8 cellular contexts compared by ENCODE assay signal in the genomic region with DNA sequence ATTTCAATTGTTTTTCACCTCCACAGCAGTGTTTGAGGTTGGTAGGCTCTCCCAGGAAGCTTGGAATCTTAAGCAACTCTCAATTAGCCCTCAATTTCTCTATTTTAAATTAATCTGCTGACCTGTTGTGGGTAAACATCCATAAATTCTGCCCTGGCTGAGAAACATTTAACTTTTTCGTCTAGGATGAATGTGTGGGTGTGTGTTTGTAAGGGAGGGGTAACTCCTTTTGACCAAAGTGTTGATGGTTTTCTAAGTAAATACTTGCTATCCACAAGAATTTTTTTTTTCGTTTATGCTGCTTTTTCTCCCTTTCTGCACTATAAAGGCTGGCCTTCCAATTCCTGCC. TPM values are rescaled to one million over a fixed set of nuclear protein-coding genes. Genes with fewer than 3 reads are reported as not detected.
A peak's percentile ranks its signal among the peaks of the same experiment; 100 is the strongest.
DNase-seq lines count a peak whose midpoint lies in the region; TF ChIP-seq lines count a peak whose summit lies in the region.

No MANE protein-coding gene starts in this region.

- peak overlapping the region; percentile 67 for H3K9ac ChIP-seq in ES-I3 (ENCODE audit: low read depth, low read length)
- H3K9ac ChIP-seq in fibroblast of lung (ENCODE audit: insufficient read depth, low read length): peak overlapping the region; percentile 93

- H3K27me3 Mint-ChIP-seq in progenitor cell of endocrine pancreas: no peaks in the 10 kb centered on the region

- peak overlapping the region; percentile 99 for H3K27ac Mint-ChIP-seq in progenitor cell of endocrine pancreas

- H3K27ac ChIP-seq in SJSA1: no peak overlapping the region; the same call in 1 of the 2 replicates
- peak overlapping the region; percentile 86 for H3K27ac ChIP-seq in fibroblast of lung (ENCODE audit: insufficient read depth, low read length)

- peaks cover 22% of the 10 kb centered on the region for H3K4me1 Mint-ChIP-seq in progenitor cell of endocrine pancreas (ENCODE audit: low read depth)

- H3K79me2 ChIP-seq in fibroblast of lung (ENCODE audit: control insufficient read depth, insufficient read depth, low read length): peaks cover 51% of the 10 kb centered on the region

- H3K36me3 Mint-ChIP-seq in progenitor cell of endocrine pancreas (ENCODE audit: insufficient read depth): peaks cover 7% of the 10 kb centered on the region

- TF ChIP-seq CTCF in fibroblast of lung (conservative IDR thresholded peaks at IDR 0.05 in 1 of 2, IDR thresholded peaks at IDR 0.05 in 1 of 2; ENCODE audit: low read depth in 1 of 2, low read length in 2 of 2) (no peak), progenitor cell of endocrine pancreas (IDR thresholded peaks at IDR 0.05; ENCODE audit: unreplicated experiment) (no peak)

- H3K9me3 ChIP-seq in ES-I3 (ENCODE audit: control insufficient read depth, insufficient read depth, low read length) (no peaks in the 10 kb centered on the region), SJSA1 (replicated peaks) (no peaks in the 10 kb centered on the region), fibroblast of lung (ENCODE audit: control insufficient read depth, insufficient read depth, low read depth, low read length) (no peaks in the 10 kb centered on the region)

- H3K4me1 ChIP-seq in ES-I3 (ENCODE audit: insufficient read depth, low read length) (no peaks in the 10 kb centered on the region; the same call in 1 of the 2 replicates), SJSA1 (replicated peaks) (peaks cover 16% of the 10 kb centered on the region), fibroblast of lung (ENCODE audit: control insufficient read depth, extremely low read depth, insufficient read depth, low read length) (peaks cover 5% of the 10 kb centered on the region)

- peak overlapping the region; percentile 84 for H3K4me2 ChIP-seq in fibroblast of lung (ENCODE audit: extremely low read depth, insufficient read depth, low read length)

- no peaks in the 10 kb centered on the region for H3K9me3 Mint-ChIP-seq in progenitor cell of endocrine pancreas (ENCODE audit: low read depth)

- H3K27me3 ChIP-seq in SJSA1 (replicated peaks) (no peaks in the 10 kb centered on the region), fibroblast of lung (ENCODE audit: control insufficient read depth, insufficient read depth, low read length) (no peaks in the 10 kb centered on the region)

- DNase-seq in SJSA1 (ENCODE audit: low read depth in 1 of 2, low spot score in 2 of 2) (no peak), fibroblast of lung (ENCODE audit: low read depth in 2 of 2) (peak; percentile 18 to 33), progenitor cell of endocrine pancreas (ENCODE audit: low spot score, unreplicated experiment) (no peak), DMS 273 treated with DMSO at 0.1 percent for 48 hours (lab: John Stamatoyannopoulos, UW) (no peak), NCI-H1436 (lab: John Stamatoyannopoulos, UW) (no peak), HuH-7.5 (ENCODE audit: low spot score) (no peak), activated gamma-delta T cell treated with Interleukin-2 at 50 U/mL for 16 hours (no peak)

- H3K4me3 ChIP-seq in SJSA1 (peak overlapping the region; percentile 71), fibroblast of lung (replicated peaks in 1 of 4; ENCODE audit: control extremely low read depth in 1 of 4, insufficient read depth in 1 of 4, low read depth in 3 of 4, low read length in 4 of 4) (peak overlapping the region; percentile 62 to 96 (median 84))

- peak overlapping the region; percentile 92 for H3K4me3 Mint-ChIP-seq in progenitor cell of endocrine pancreas (ENCODE audit: low read depth)

- no peaks in the 10 kb centered on the region for H4K20me1 ChIP-seq in fibroblast of lung (ENCODE audit: control insufficient read depth, extremely low read depth, insufficient read depth, low read length)

- peaks cover 7% of the 10 kb centered on the region; the same call in 1 of the 2 replicates for H3K36me3 ChIP-seq in ES-I3 (ENCODE audit: insufficient read depth, low read length)
- peaks cover 18% of the 10 kb centered on the region for H3K36me3 ChIP-seq in SJSA1
- no peaks in the 10 kb centered on the region for H3K36me3 ChIP-seq in fibroblast of lung (ENCODE audit: control insufficient read depth, insufficient read depth, low read length)

- H2AFZ ChIP-seq in fibroblast of lung (ENCODE audit: low read length): peak overlapping the region; percentile 55

RNA-seq across cellular contexts. Expression of gene PPP3CB, which starts 1.0 kb away (rescaled TPM):
- total RNA-seq in SJSA1 (2014; rRNA removed; shearing (Covaris generic)): 25.1 and 42.6 TPM in 2 replicates
- total RNA-seq in fibroblast of lung: 21.3 and 27.1 TPM in 2 replicates
- 34.1 and 38.8 TPM in 2 replicates for polyA plus RNA-seq in fibroblast of lung
- polyA plus RNA-seq in fibroblast of lung (2012): 45.6 and 54.6 TPM in 2 replicates
- polyA minus RNA-seq in fibroblast of lung (ENCODE audit: low replicate concordance): 4.7 and 16.5 TPM in 2 replicates
- total RNA-seq in progenitor cell of endocrine pancreas: 49.6 and 56.4 TPM in 2 replicates

Comparison
In these comparisons a context has a peak if more than half of its experiments do, and no peak if none do; other contexts are left out.
1. DNase-seq: peak in fibroblast of lung (2 of 2); none in SJSA1 (0 of 2), progenitor cell of endocrine pancreas (single experiment), DMS 273 treated with DMSO at 0.1 percent for 48 hours (single experiment), NCI-H1436 (single experiment), HuH-7.5 (single experiment) and activated gamma-delta T cell treated with Interleukin-2 at 50 U/mL for 16 hours (single experiment).